12 cellular contexts compared by ENCODE assay signal in the genomic region with DNA sequence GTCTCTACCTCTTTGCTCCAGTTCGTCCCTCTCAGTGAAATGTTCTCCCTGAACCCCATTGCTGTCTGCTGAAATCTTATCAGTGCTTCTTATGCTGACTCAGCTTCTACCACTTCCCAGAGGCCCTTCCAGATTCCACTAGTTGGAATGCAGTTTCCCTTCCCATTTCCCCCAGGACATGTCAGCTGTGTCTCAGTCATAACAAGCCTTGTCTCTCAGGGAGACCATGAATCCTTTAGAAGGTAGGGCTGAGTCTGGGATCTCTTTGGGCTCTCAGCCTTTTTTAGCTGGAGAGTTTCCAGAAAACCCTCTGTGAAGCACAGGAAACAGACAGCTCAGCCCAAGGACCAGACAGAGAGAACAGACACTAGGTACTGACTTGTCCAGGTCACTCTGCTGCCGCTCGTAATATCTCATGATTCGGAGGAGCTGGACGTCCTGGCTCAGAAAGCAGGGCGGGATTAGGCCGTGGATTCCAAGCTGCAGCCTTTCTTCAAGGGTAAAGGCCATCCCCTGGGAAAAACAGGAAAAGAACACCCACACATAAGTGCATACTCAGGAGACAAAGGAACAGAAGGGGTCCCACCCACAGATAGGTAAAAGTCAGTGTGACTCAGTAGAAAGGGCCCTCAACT.
A peak's percentile ranks its signal among the peaks of the same experiment; 100 is the strongest.
DNase-seq lines count a peak whose midpoint lies in the region; ATAC-seq, FAIRE-seq and TF ChIP-seq lines count a peak whose summit lies in the region.
"Had no signal": no experiment of that assay in that cellular context is flagged by ENCODE, and none has a peak within 500 bp of the region (broad histone marks: within the 10 kb centered on the region; RNA-seq: fewer than 3 reads in every experiment).

No MANE protein-coding gene starts in this region.

- DNase-seq in Daoy (ENCODE audit: low read depth) (peak; percentile 79), K562 (ENCODE audit: extremely low read depth in 1 of 4, low spot score in 3 of 4) (no peak), left ventricle myocardium inferior (peak; percentile 47), renal cortical epithelial cell (ENCODE audit: low read depth) (peak; percentile 72), COLO668 (lab: John Stamatoyannopoulos, UW; ENCODE audit: unreplicated experiment) (no peak)
- DNase-seq: activated CD4-positive, alpha-beta T cell treated with anti-CD3 and anti-CD28 coated beads, Interleukin-2, amount 10 ng/mL, durations not matched to agents 24 days and 14 days; NCI-H510A; stimulated activated naive CD8-positive, alpha-beta T cell treated with anti-CD3 and anti-CD28 coated beads, Interleukin-15, Interleukin-2, amounts not matched to agents 100 U/mL and 50 U/mL, for 24 hours had no signal

- H3K4me1 ChIP-seq in K562 (replicated peaks in 1 of 2; ENCODE audit: control insufficient read depth in 2 of 2, insufficient read depth in 2 of 2, low read length in 2 of 2) (peaks cover 0 to 6% of the 10 kb centered on the region in 2 experiments; a peak in 2 of 5 replicates), left ventricle myocardium inferior (peaks cover 35% of the 10 kb centered on the region)

- no peak for TF ChIP-seq RAD21 in K562 (CRISPR knock-in tag; conservative IDR thresholded peaks at IDR 0.05 in 1 of 2, IDR thresholded peaks at IDR 0.05 in 1 of 2)

- ATAC-seq in K562 (no peak; the same call in 2 of the 3 replicates), GM18511 (IDR thresholded peaks at IDR 0.05; ENCODE audit: unreplicated experiment) (no peak), GM21423 (IDR thresholded peaks at IDR 0.05; ENCODE audit: unreplicated experiment) (no peak), HG03432 (IDR thresholded peaks at IDR 0.05; ENCODE audit: unreplicated experiment) (no peak)
- ATAC-seq: stimulated activated naive CD8-positive, alpha-beta T cell treated with anti-CD3 and anti-CD28 coated beads, Interleukin-15, Interleukin-2, amounts not matched to agents 100 U/mL and 50 U/mL, for 24 hours had no signal

- CTCF ChIA-PET in K562 (lab: Yijun Ruan, JAX; ENCODE audit: low intra/inter-chr PET ratio) = no interaction called here

- no TSS peak for BruUV-seq in K562 (replicated peaks; lab: Mats Ljungman, UMichigan)

- H3K9me3 ChIP-seq in K562 (replicated peaks; ENCODE audit: control insufficient read depth, insufficient read depth, low read depth, low read length) = no peaks in the 10 kb centered on the region
- no peaks in the 10 kb centered on the region for H3K9me3 ChIP-seq in left ventricle myocardium inferior (replicated peaks)

- POLR2A ChIA-PET in K562 (lab: Yijun Ruan, JAX) = interaction anchor here (1.2 kb wide), 1 partner anchor 12 kb away, joined by 3 read pairs; no protein-coding TSS in a partner anchor

- in situ Hi-C loops in K562 (cut with MboI) = no loop called here

- H3K27me3 ChIP-seq in K562 (ENCODE audit: control insufficient read depth in 2 of 2, insufficient read depth in 2 of 2, low read length in 2 of 2) (peaks cover 0 to 7% of the 10 kb centered on the region in 2 experiments; a peak in 2 of 5 replicates), left ventricle myocardium inferior (ENCODE audit: low read depth) (no peaks in the 10 kb centered on the region)

- no peaks in the 10 kb centered on the region for H3K9me1 ChIP-seq in K562 (ENCODE audit: control insufficient read depth, insufficient read depth, low read length)

- no peak overlapping the region; the same call in 2 of the 3 replicates for H3K27ac ChIP-seq in K562 (ENCODE audit: extremely low read depth, low read depth, low read length)
- H3K27ac ChIP-seq in left ventricle myocardium inferior (replicated peaks) = peak overlapping the region; percentile 88

- WGBS in K562 (ENCODE audit: insufficient coverage, low coverage, missing lambda C conversion rate) = 23% methylated on average over 7 of the region's 7 CpGs

- 0 out of 2 replicates have a peak overlapping the region, but pooled peaks have one; percentile 46 for H2AFZ ChIP-seq in K562 (ENCODE audit: low read depth, low read length)

- H3K4me3 ChIP-seq in K562 (no peak overlapping the region), left ventricle myocardium inferior (no peak overlapping the region)

- H3K79me2 ChIP-seq in K562 (ENCODE audit: control insufficient read depth, insufficient read depth, low read length) = no peaks in the 10 kb centered on the region

- TF ChIP-seq EP300 in K562 (IDR thresholded peaks at IDR 0.05; ENCODE audit: low read length) = no peak

- H3K36me3 ChIP-seq in K562 (ENCODE audit: control insufficient read depth, insufficient read depth, low read length) (no peaks in the 10 kb centered on the region), left ventricle myocardium inferior (no peaks in the 10 kb centered on the region)

- FAIRE-seq in K562 (lab: Jason Lieb, UNC) = no peak
- FAIRE-seq: colon had no signal

- TF ChIP-seq CTCF in K562 (IDR thresholded peaks at IDR 0.05 in 2 of 3, conservative IDR thresholded peaks at IDR 0.05 in 1 of 3; ENCODE audit: insufficient read depth in 2 of 3, low read depth in 1 of 3, low read length in 3 of 3) (no peak), left ventricle myocardium inferior (IDR thresholded peaks at IDR 0.05; ENCODE audit: borderline replicate concordance) (no peak)

- TF ChIP-seq POLR2A in K562 (conservative IDR thresholded peaks at IDR 0.05) = no peak

- no peaks in the 10 kb centered on the region for H4K20me1 ChIP-seq in K562 (replicated peaks; ENCODE audit: control insufficient read depth, insufficient read depth, low read length)

- no peak overlapping the region for H3K9ac ChIP-seq in K562 (ENCODE audit: insufficient read depth in 1 of 2, low read depth in 2 of 2, low read length in 2 of 2)

- H3K4me2 ChIP-seq in K562 (ENCODE audit: insufficient read depth, low read length) = peak overlapping the region; percentile 19; the same call in 1 of the 2 replicates

- intact Hi-C loops in K562 (cut with micrococcal nuclease) (no loop called here), left ventricle myocardium inferior (cut with micrococcal nuclease) (no loop called here)

TF ChIP-seq in K562, 482 proteins besides CTCF, POLR2A, EP300 and RAD21:
- TF ChIP-seq DPF2 (IDR thresholded peaks at IDR 0.05) (0 out of 2 replicates have a peak, but pooled peaks have one; percentile 20), MAFF (IDR thresholded peaks at IDR 0.05; ENCODE audit: low read length) (peak; percentile 94), ZNF316 (IDR thresholded peaks at IDR 0.05) (peak; percentile 98), HBP1 (CRISPR knock-in tag; IDR thresholded peaks at IDR 0.05) (no peak), MAFG (tag; conservative IDR thresholded peaks at IDR 0.05) (peak; percentile 98), ARID1B (IDR thresholded peaks at IDR 0.05) (0 out of 2 replicates have a peak, but pooled peaks have one; percentile 18), USF2 (CRISPR knock-in tag; IDR thresholded peaks at IDR 0.05) (no peak), PYGO2 (tag; IDR thresholded peaks at IDR 0.05) (no peak), HMG20A (CRISPR knock-in tag; conservative IDR thresholded peaks at IDR 0.05) (no peak), SMARCA5 (IDR thresholded peaks at IDR 0.05) (no peak), C11orf30 (IDR thresholded peaks at IDR 0.05; ENCODE audit: low read depth) (peak; percentile 98), BACH1 (tag; IDR thresholded peaks at IDR 0.05) (peak; percentile 70; the same call in 1 of the 2 replicates), ILK (tag; IDR thresholded peaks at IDR 0.05; ENCODE audit: borderline replicate concordance, low read depth) (no peak), SMARCE1 (IDR thresholded peaks at IDR 0.05) (0 out of 2 replicates have a peak, but pooled peaks have one; percentile 33), MAFK (IDR thresholded peaks at IDR 0.05; ENCODE audit: low read length) (peak; percentile 96), NFE2 (IDR thresholded peaks at IDR 0.05; ENCODE audit: low read depth) (peak; percentile 49; the same call in 1 of the 2 replicates), SMARCA4 (IDR thresholded peaks at IDR 0.05) (0 out of 2 replicates have a peak, but pooled peaks have one; percentile 16), HDAC6 (IDR thresholded peaks at IDR 0.05; ENCODE audit: low read depth, low read length) (no peak)
- TF ChIP-seq, protein P1, sequence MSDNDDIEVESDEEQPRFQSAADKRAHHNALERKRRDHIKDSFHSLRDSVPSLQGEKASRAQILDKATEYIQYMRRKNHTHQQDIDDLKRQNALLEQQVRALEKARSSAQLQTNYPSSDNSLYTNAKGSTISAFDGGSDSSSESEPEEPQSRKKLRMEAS (CRISPR knock-in tag; IDR thresholded peaks at IDR 0.05) = no peak
TF ChIP-seq in K562: peak in this region for 11.

Comparison
In these comparisons a context has a peak if more than half of its experiments do, and no peak if none do; other contexts are left out.
1. DNase-seq: peak in Daoy (single experiment), left ventricle myocardium inferior (single experiment) and renal cortical epithelial cell (single experiment); none in K562 (0 of 4) and COLO668 (single experiment).